14 cellular contexts compared by ENCODE assay signal in genomic region chr2:33378551-33379220, GRCh38.
A peak's percentile ranks its signal among the peaks of the same experiment; 100 is the strongest.
DNase-seq lines count a peak whose midpoint lies in the region; FAIRE-seq and TF ChIP-seq lines count a peak whose summit lies in the region.
"Had no signal": no experiment of that assay in that cellular context is flagged by ENCODE, and none has a peak within 500 bp of the region (broad histone marks: within the 10 kb centered on the region; RNA-seq: fewer than 3 reads in every experiment).

No MANE protein-coding gene starts in this region.

- FAIRE-seq in D721Med (lab: Jason Lieb, UNC), result no peak

- H3K4me1 Mint-ChIP-seq in neural crest cell (peaks cover 24% of the 10 kb centered on the region), mesothelial cell of epicardium (peaks cover 2% of the 10 kb centered on the region)
- H3K4me1 Mint-ChIP-seq: natural killer cell had no signal

- H3K27ac Mint-ChIP-seq in neural crest cell (ENCODE audit: unreplicated experiment) (peak overlapping the region; percentile 99), mesothelial cell of epicardium (no peak overlapping the region)
- H3K27ac Mint-ChIP-seq: activated naive CD4-positive, alpha-beta T cell treated with anti-CD3 and anti-CD28 coated beads, Interleukin-2, amount 50 U/mL, for 72 hours; IgD-negative memory B cell; natural killer cell had no signal

- no peaks in the 10 kb centered on the region for H3K36me3 Mint-ChIP-seq in neural crest cell (ENCODE audit: low read depth)
- peaks cover 11% of the 10 kb centered on the region for H3K36me3 Mint-ChIP-seq in mesothelial cell of epicardium
- H3K36me3 Mint-ChIP-seq: activated naive CD4-positive, alpha-beta T cell treated with anti-CD3 and anti-CD28 coated beads, Interleukin-2, amount 50 U/mL, for 72 hours; IgD-negative memory B cell; natural killer cell had no signal

- peak overlapping the region; percentile 36 for H3K4me3 Mint-ChIP-seq in neural crest cell
- H3K4me3 Mint-ChIP-seq in mesothelial cell of epicardium, result no peak overlapping the region
- H3K4me3 Mint-ChIP-seq: natural killer cell had no signal

- TF ChIP-seq CTCF in neural crest cell (conservative IDR thresholded peaks at IDR 0.05) (no peak), D721Med (IDR thresholded peaks at IDR 0.05; ENCODE audit: insufficient read depth, missing control alignments) (no peak), mesothelial cell of epicardium (IDR thresholded peaks at IDR 0.05; ENCODE audit: unreplicated experiment) (no peak)

- no peaks in the 10 kb centered on the region for H3K27me3 Mint-ChIP-seq in neural crest cell (ENCODE audit: low read depth)
- H3K27me3 Mint-ChIP-seq in mesothelial cell of epicardium (ENCODE audit: low read depth), result no peaks in the 10 kb centered on the region

- peak; percentile 25 for DNase-seq in ELF-1 (ENCODE audit: low read depth, low spot score)
- peak; percentile 47 for DNase-seq in RPMI7951 (ENCODE audit: low read depth)
- peak; percentile 48 for DNase-seq in fibroblast of gingiva (ENCODE audit: low read depth)
- DNase-seq in neural crest cell (ENCODE audit: low read depth, low spot score), result peak; percentile 8
- no peak for DNase-seq in D721Med (ENCODE audit: insufficient read length, low spot score)
- DNase-seq in mesothelial cell of epicardium (ENCODE audit: low spot score in 2 of 2, unreplicated experiment in 2 of 2), result no peak
- no peak for DNase-seq in NCI-H146 treated with DMSO at 0.1 percent for 48 hours (lab: John Stamatoyannopoulos, UW; ENCODE audit: unreplicated experiment)
- DNase-seq in GM19240 (ENCODE audit: insufficient read length, low spot score), result no peak
- DNase-seq: activated CD8-positive, alpha-beta memory T cell treated with anti-CD3 and anti-CD28 coated beads for 24 hours; natural killer cell; NCI-H2081; stimulated activated CD8-positive, alpha-beta memory T cell treated with anti-CD3 and anti-CD28 coated beads, Interleukin-4, amount 100 ng/mL, for 48 hours had no signal

- H3K9me3 Mint-ChIP-seq in neural crest cell (no peaks in the 10 kb centered on the region), mesothelial cell of epicardium (no peaks in the 10 kb centered on the region)
- H3K9me3 Mint-ChIP-seq: activated naive CD4-positive, alpha-beta T cell treated with anti-CD3 and anti-CD28 coated beads, Interleukin-2, amount 50 U/mL, for 72 hours; IgD-negative memory B cell; natural killer cell had no signal

Comparison
In these comparisons a context has a peak if more than half of its experiments do, and no peak if none do; other contexts are left out.
1. DNase-seq: peak in ELF-1 (single experiment), RPMI7951 (single experiment), fibroblast of gingiva (single experiment) and neural crest cell (single experiment); none in D721Med (single experiment), mesothelial cell of epicardium (0 of 2), NCI-H146 treated with DMSO at 0.1 percent for 48 hours (single experiment) and GM19240 (single experiment).